16 cellular contexts compared by ENCODE assay signal in genomic region chr4:78627046-78627965, GRCh38.
DNase-seq lines count a peak whose midpoint lies in the region; ATAC-seq, FAIRE-seq and TF ChIP-seq lines count a peak whose summit lies in the region.
"Had no signal": no experiment of that assay in that cellular context is flagged by ENCODE, and none has a peak within 500 bp of the region (broad histone marks: within the 10 kb centered on the region; RNA-seq: fewer than 3 reads in every experiment).

No MANE protein-coding gene starts in this region.

- no peaks in the 10 kb centered on the region for H3K36me3 Mint-ChIP-seq in activated CD4-positive, alpha-beta T cell treated with anti-CD3 and anti-CD28 coated beads, Interleukin-2, amount 10 ng/mL, durations not matched to agents 24 days and 14 days (ENCODE audit: low read depth)

- TF ChIP-seq CTCF in bronchial epithelial cell (IDR thresholded peaks at IDR 0.05; ENCODE audit: insufficient read depth, low read length, severe bottlenecking) (no peak), pancreas (IDR thresholded peaks at IDR 0.05) (no peak)

- no peak overlapping the region for H3K27ac Mint-ChIP-seq in activated CD4-positive, alpha-beta T cell treated with anti-CD3 and anti-CD28 coated beads, Interleukin-2, amount 10 ng/mL, durations not matched to agents 24 days and 14 days

- FAIRE-seq in bronchial epithelial cell (lab: Jason Lieb, UNC) (peak; percentile 72), pancreas (lab: Jason Lieb, UNC) (no peak)

- WGBS in pancreas, 2 donors, result 14 to 15% methylated on average over 3 of the region's 3 CpGs

- peak; percentile 43 for ATAC-seq in GM18498 (IDR thresholded peaks at IDR 0.05; ENCODE audit: unreplicated experiment)
- ATAC-seq in HG03432 (IDR thresholded peaks at IDR 0.05; ENCODE audit: unreplicated experiment), result peak; percentile 49
- ATAC-seq in pancreas, result peak; percentile 70 to 78 (median 74)
- ATAC-seq: activated T-cell treated with anti-CD3 and anti-CD28 coated beads, Interleukin-2, amount 50 U/mL, for 4 hours; gastrocnemius medialis had no signal

- H3K4me3 ChIP-seq in bronchial epithelial cell (ENCODE audit: low read depth, low read length), result no peak overlapping the region
- H3K4me3 ChIP-seq in pancreas, result no peak overlapping the region
- H3K4me3 ChIP-seq: gastrocnemius medialis, left ventricle myocardium inferior had no signal

- intact Hi-C loops in pancreas (cut with DNase I), result no loop called here
- intact Hi-C loops in activated CD4-positive, alpha-beta T cell treated with anti-CD3 and anti-CD28 coated beads, Interleukin-2, amount 10 ng/mL, durations not matched to agents 24 days and 14 days (cut with micrococcal nuclease), result loop anchor here (2.0 kb wide), 1 partner anchor 15 kb away; no protein-coding TSS in a partner anchor

- H3K9me3 Mint-ChIP-seq in activated CD4-positive, alpha-beta T cell treated with anti-CD3 and anti-CD28 coated beads, Interleukin-2, amount 10 ng/mL, durations not matched to agents 24 days and 14 days, result peaks cover 11% of the 10 kb centered on the region
- H3K9me3 Mint-ChIP-seq: activated T-cell treated with anti-CD3 and anti-CD28 coated beads, Interleukin-2, amount 50 U/mL, for 4 hours had no signal

- H3K27me3 ChIP-seq in bronchial epithelial cell (ENCODE audit: control insufficient read depth, insufficient read depth, low read length) (no peaks in the 10 kb centered on the region), pancreas (no peaks in the 10 kb centered on the region)
- H3K27me3 ChIP-seq: BE2C, gastrocnemius medialis had no signal

- no peaks in the 10 kb centered on the region for H3K27me3 Mint-ChIP-seq in activated CD4-positive, alpha-beta T cell treated with anti-CD3 and anti-CD28 coated beads, Interleukin-2, amount 10 ng/mL, durations not matched to agents 24 days and 14 days

- H3K27ac ChIP-seq in pancreas, result peak overlapping the region; percentile 8 to 72 (median 40)
- H3K27ac ChIP-seq: gastrocnemius medialis, left ventricle myocardium inferior had no signal

- H3K4me3 Mint-ChIP-seq in activated CD4-positive, alpha-beta T cell treated with anti-CD3 and anti-CD28 coated beads, Interleukin-2, amount 10 ng/mL, durations not matched to agents 24 days and 14 days, result no peak overlapping the region
- H3K4me3 Mint-ChIP-seq: activated T-cell treated with anti-CD3 and anti-CD28 coated beads, Interleukin-2, amount 50 U/mL, for 4 hours had no signal

- peaks cover 32 to 45% (median 33%) of the 10 kb centered on the region in 3 donors for H3K4me1 ChIP-seq in pancreas
- H3K4me1 ChIP-seq: gastrocnemius medialis had no signal

- H3K36me3 ChIP-seq in bronchial epithelial cell (ENCODE audit: control insufficient read depth, insufficient read depth, low read length), result no peaks in the 10 kb centered on the region
- no peaks in the 10 kb centered on the region for H3K36me3 ChIP-seq in pancreas
- H3K36me3 ChIP-seq: BE2C, gastrocnemius medialis, left ventricle myocardium inferior had no signal

- peaks cover 16% of the 10 kb centered on the region for H3K4me1 Mint-ChIP-seq in activated CD4-positive, alpha-beta T cell treated with anti-CD3 and anti-CD28 coated beads, Interleukin-2, amount 10 ng/mL, durations not matched to agents 24 days and 14 days

- no peaks in the 10 kb centered on the region for H3K9me3 ChIP-seq in pancreas
- H3K9me3 ChIP-seq: BE2C, gastrocnemius medialis, left ventricle myocardium inferior had no signal

- DNase-seq in bronchial epithelial cell (ENCODE audit: low read depth) (peak; percentile 94), pancreas (no peak), AG08395 (ENCODE audit: low spot score) (no peak), NCI-H1436 treated with DMSO at 0.1 percent for 48 hours (lab: John Stamatoyannopoulos, UW) (no peak), SKM-1 (lab: John Stamatoyannopoulos, UW; ENCODE audit: unreplicated experiment) (no peak)
- no peak for DNase-seq in activated CD4-positive, alpha-beta T cell treated with anti-CD3 and anti-CD28 coated beads, Interleukin-2, amount 10 ng/mL, durations not matched to agents 24 days and 14 days
- DNase-seq: activated T-cell treated with anti-CD3 and anti-CD28 coated beads, Interleukin-2, amount 50 U/mL, for 4 hours; amygdala; BE2C; EL; gastrocnemius medialis; left ventricle myocardium inferior; NCI-H2029; nucleus accumbens had no signal
